ENCODE assay signal across 9 cellular contexts in the genomic region with DNA sequence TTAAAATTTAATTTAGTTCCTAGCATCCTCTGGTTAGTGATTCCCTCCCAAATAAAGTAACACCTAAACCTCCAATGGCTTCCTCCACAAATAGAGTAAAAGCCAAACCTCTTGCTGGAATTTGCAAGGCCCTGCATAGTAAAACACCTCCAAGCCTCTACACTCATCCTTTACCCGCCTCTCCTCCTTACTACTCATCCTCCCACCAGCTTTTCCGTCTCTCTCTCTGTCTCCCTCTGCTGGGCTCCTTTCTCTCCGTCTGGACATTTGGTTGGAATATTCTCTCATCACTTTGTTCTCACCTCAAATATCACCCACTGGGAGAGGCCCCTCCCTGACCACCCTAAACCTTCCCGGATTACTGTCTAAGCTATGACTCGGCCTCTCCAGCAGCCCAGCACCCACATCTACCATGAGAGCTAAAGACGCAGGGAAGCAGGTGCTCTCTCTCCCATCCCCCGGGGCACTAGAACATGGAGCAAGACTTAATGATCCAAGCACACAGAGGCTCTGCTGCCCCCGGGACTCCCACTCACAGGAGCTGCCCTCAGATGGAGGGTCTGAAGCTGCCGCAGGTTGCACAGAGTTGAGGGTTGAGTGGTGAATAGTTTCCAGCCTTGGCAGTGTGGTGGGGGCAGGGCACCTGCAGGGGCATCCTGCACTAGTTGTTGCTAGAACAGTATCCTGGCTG.
DNase-seq lines count a peak whose midpoint lies in the region; ATAC-seq and TF ChIP-seq lines count a peak whose summit lies in the region.
"Had no signal": no experiment of that assay in that cellular context is flagged by ENCODE, and none has a peak within 500 bp of the region (broad histone marks: within the 10 kb centered on the region; RNA-seq: fewer than 3 reads in every experiment).

No MANE protein-coding gene starts in this region.

- DNase-seq in EH (ENCODE audit: low read depth) (peak; percentile 15), M059J (ENCODE audit: low read depth) (peak; percentile 50), astrocyte of the hippocampus (ENCODE audit: low read depth, low spot score) (peak; percentile 16), right lobe of liver (no peak), UCSD-AML1 (lab: John Stamatoyannopoulos, UW; ENCODE audit: unreplicated experiment) (no peak), posterior vena cava (ENCODE audit: low spot score) (no peak)
- DNase-seq in activated T-cell treated with anti-CD3 and anti-CD28 coated beads, Interleukin-2, amount 50 U/mL, for 48 hours: no peak
- DNase-seq: sigmoid colon had no signal

- H3K27ac ChIP-seq in right lobe of liver: no peak overlapping the region
- H3K27ac ChIP-seq: sigmoid colon had no signal

- no peak overlapping the region for H3K4me3 ChIP-seq in right lobe of liver
- H3K4me3 ChIP-seq: sigmoid colon had no signal

- TF ChIP-seq POLR2A in right lobe of liver (IDR thresholded peaks at IDR 0.05): no peak

- H3K4me1 ChIP-seq in right lobe of liver: no peaks in the 10 kb centered on the region
- H3K4me1 ChIP-seq: sigmoid colon had no signal

- no peaks in the 10 kb centered on the region for H3K9me3 ChIP-seq in right lobe of liver
- H3K9me3 ChIP-seq: sigmoid colon had no signal

- no peaks in the 10 kb centered on the region for H3K36me3 ChIP-seq in right lobe of liver
- H3K36me3 ChIP-seq: sigmoid colon had no signal

- H3K27me3 ChIP-seq in right lobe of liver: no peaks in the 10 kb centered on the region
- H3K27me3 ChIP-seq: sigmoid colon had no signal

- peak in 3 of 4 donors; percentile 10 to 26 (median 14) for TF ChIP-seq CTCF in right lobe of liver (IDR thresholded peaks at IDR 0.05)

- whole genome bisulfite sequencing in right lobe of liver (ENCODE audit: insufficient coverage, low coverage, low lambda C conversion rate, missing lambda C conversion rate): 66% methylated on average over 7 of the region's 9 CpGs

- intact Hi-C loops in right lobe of liver (cut with DNase I) (no loop called here), posterior vena cava (cut with DNase I) (no loop called here)

- ATAC-seq in right lobe of liver (peak in 1 of 4 donors; percentile 26), HG03571 (IDR thresholded peaks at IDR 0.05; ENCODE audit: unreplicated experiment) (no peak)

Comparison
In these comparisons a context has a peak if more than half of its experiments do, and no peak if none do; other contexts are left out.
1. DNase-seq: peak in EH (single experiment), M059J (single experiment) and astrocyte of the hippocampus (single experiment); none in right lobe of liver (0 of 3), activated T-cell treated with anti-CD3 and anti-CD28 coated beads, Interleukin-2, amount 50 U/mL, for 48 hours (0 of 2), UCSD-AML1 (single experiment) and posterior vena cava (single experiment).